1 cellular context compared by ENCODE assay signal in the genomic region with DNA sequence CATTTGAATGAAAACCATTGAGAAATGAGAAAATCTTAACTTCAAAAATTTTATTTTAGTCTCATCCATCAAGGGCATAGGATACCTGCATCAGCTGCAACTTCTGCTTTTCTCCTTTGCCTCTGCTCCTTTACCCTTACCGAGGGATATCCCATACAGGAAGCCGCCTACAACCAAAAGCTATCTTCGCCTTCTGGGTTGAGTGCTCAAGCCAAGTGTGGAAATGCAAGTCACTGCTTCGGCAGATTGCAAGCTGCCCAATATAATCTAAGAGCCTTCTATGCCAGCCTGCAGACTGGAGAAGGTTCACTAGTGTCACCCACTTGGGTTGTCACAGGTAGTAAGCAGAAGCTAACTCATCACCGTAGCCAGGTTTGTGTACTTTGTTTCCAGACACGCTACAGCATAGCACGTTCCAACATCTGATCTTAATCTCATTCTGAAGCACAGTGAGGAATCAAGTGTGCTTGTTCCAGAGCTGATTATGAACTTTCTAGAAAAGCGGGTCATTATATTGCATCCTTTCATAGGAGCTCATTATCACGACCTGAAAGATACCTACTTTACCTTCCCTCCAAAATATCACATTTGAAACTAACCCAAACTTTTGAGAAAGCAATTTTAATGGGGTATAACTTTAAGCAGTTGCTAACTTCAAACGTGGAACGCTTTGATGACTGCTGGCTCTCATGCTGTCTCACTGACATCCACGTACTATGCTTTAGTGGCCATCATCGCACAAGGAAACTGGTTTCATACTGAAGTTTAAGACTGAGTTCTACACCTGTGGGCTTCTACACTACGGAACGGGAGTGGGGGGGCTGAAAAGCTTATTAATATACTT.
TF ChIP-seq lines count a peak whose summit lies in the region.

No MANE protein-coding gene starts in this region.

TF ChIP-seq in GM12878, 131 proteins besides CTCF, POLR2A, EP300 and RAD21 (continued from another document):
- TF ChIP-seq SKIL (IDR thresholded peaks at IDR 0.05; ENCODE audit: low read depth, poor library complexity, severe bottlenecking) (no peak), USF1 (IDR thresholded peaks at IDR 0.05; ENCODE audit: borderline replicate concordance, extremely low read length, insufficient read depth, low read depth, low read length) (no peak), BACH1 (IDR thresholded peaks at IDR 0.05; ENCODE audit: borderline replicate concordance) (peak; percentile 45), NKRF (conservative IDR thresholded peaks at IDR 0.05) (no peak; the same call in 1 of the 2 replicates), CBX3 (IDR thresholded peaks at IDR 0.05; ENCODE audit: borderline replicate concordance, low read depth) (no peak), SMAD1 (IDR thresholded peaks at IDR 0.05; ENCODE audit: low read depth, partially characterized antibody) (peak; percentile 33)
- TF ChIP-seq, protein P1, sequence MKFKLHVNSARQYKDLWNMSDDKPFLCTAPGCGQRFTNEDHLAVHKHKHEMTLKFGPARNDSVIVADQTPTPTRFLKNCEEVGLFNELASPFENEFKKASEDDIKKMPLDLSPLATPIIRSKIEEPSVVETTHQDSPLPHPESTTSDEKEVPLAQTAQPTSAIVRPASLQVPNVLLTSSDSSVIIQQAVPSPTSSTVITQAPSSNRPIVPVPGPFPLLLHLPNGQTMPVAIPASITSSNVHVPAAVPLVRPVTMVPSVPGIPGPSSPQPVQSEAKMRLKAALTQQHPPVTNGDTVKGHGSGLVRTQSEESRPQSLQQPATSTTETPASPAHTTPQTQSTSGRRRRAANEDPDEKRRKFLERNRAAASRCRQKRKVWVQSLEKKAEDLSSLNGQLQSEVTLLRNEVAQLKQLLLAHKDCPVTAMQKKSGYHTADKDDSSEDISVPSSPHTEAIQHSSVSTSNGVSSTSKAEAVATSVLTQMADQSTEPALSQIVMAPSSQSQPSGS (IDR thresholded peaks at IDR 0.05; ENCODE audit: low read length), result 0 out of 2 replicates have a peak, but pooled peaks have one; percentile 0
